Comparison of ENCODE assay signal across 31 cellular contexts in genomic region chr15:73386238-73386637, GRCh38. TPM values are rescaled to one million over a fixed set of nuclear protein-coding genes. Genes with fewer than 3 reads are reported as not detected.
"Had no signal": no experiment of that assay in that cellular context is flagged by ENCODE, and none has a peak within 500 bp of the region (broad histone marks: within the 10 kb centered on the region; RNA-seq: fewer than 3 reads in every experiment).

No MANE protein-coding gene starts in this region.

- H3K4me1 ChIP-seq: gastroesophageal sphincter, parathyroid adenoma, prostate gland, suprapubic skin, vagina had no signal

- H3K27ac ChIP-seq: dorsolateral prefrontal cortex, gastroesophageal sphincter, heart left ventricle, hepatocyte, neutrophil, parathyroid adenoma, prostate gland, skin epidermis, suprapubic skin, transverse colon, vagina had no signal

- H3K9me3 ChIP-seq: neutrophil, prostate gland, suprapubic skin, transverse colon, vagina had no signal

- H2AFZ ChIP-seq: hepatocyte, parathyroid adenoma had no signal

- H3K36me3 ChIP-seq: gastroesophageal sphincter, heart left ventricle, neutrophil, prostate gland, right atrium auricular region, suprapubic skin, transverse colon, vagina had no signal

- FAIRE-seq: colon, kidney had no signal

- DNase-seq: dorsolateral prefrontal cortex; effector CD4-positive, alpha-beta T cell; foreskin fibroblast; heart left ventricle; kidney; natural killer cell; stimulated activated CD4-positive, alpha-beta T cell treated with anti-CD3 and anti-CD28 coated beads, Interleukin-12 subunit alpha, Interleukin-12 subunit beta, amount 100 ng/mL, for 4 hours; stimulated activated CD4-positive, alpha-beta T cell treated with anti-CD3 and anti-CD28 coated beads, Interleukin-1b, Interleukin-23, amount 100 ng/mL, for 48 hours; stimulated activated CD4-positive, alpha-beta T cell treated with anti-CD3 and anti-CD28 coated beads, Interleukin-4, amount 100 ng/mL, for 1 hour; stimulated activated CD8-positive, alpha-beta memory T cell treated with anti-CD3 and anti-CD28 coated beads, Interleukin-4, amount 100 ng/mL, for 48 hours; stimulated activated naive CD4-positive, alpha-beta T cell; stimulated activated naive CD8-positive, alpha-beta T cell treated with anti-CD3 and anti-CD28 coated beads, Interleukin-15, amount 100 ng/mL, for 72 hours; transverse colon had no signal

- H3K27me3 ChIP-seq: hepatocyte, right atrium auricular region, vagina had no signal

- H3K4me2 ChIP-seq: hepatocyte had no signal

- H3K9ac ChIP-seq: parathyroid adenoma had no signal

- H3K79me2 ChIP-seq: hepatocyte, parathyroid adenoma had no signal

- H3K4me3 ChIP-seq: dorsolateral prefrontal cortex, gastroesophageal sphincter, heart left ventricle, hepatocyte, lung, prostate gland, right atrium auricular region, skin epidermis, suprapubic skin, transverse colon, vagina had no signal

- ATAC-seq: gastroesophageal sphincter; heart left ventricle; left lobe of liver; natural killer cell; stimulated activated naive CD8-positive, alpha-beta T cell treated with anti-CD3 and anti-CD28 coated beads, Interleukin-15, amount 100 ng/mL, for 72 hours had no signal

RNA-seq across cellular contexts. Expression of gene HCN4, which starts 17.5 kb away (rescaled TPM):
- total RNA-seq: left lobe of liver, liver, natural killer cell, omental fat pad had no signal
- polyA plus RNA-seq: esophagus, liver had no signal

RNA-seq across cellular contexts. Expression of gene REC114, which starts 56.7 kb away (rescaled TPM):
- total RNA-seq: dorsolateral prefrontal cortex, gastroesophageal sphincter, hepatocyte, kidney, left lobe of liver, liver, lung, mononuclear cell, natural killer cell, omental fat pad, suprapubic skin, transverse colon, ureter, vagina had no signal
- polyA plus RNA-seq: esophagus, liver, neural cell had no signal
